23 cellular contexts compared by ENCODE assay signal in genomic region chr6:112482373-112482772, GRCh38.
DNase-seq lines count a peak whose midpoint lies in the region; ATAC-seq and TF ChIP-seq lines count a peak whose summit lies in the region.
"Had no signal": no experiment of that assay in that cellular context is flagged by ENCODE, and none has a peak within 500 bp of the region (broad histone marks: within the 10 kb centered on the region; RNA-seq: fewer than 3 reads in every experiment).

No MANE protein-coding gene starts in this region.

- DNase-seq in RWPE2 (ENCODE audit: low spot score) (no peak), epithelial cell of esophagus (ENCODE audit: low read depth) (peak; percentile 29), neural progenitor cell (ENCODE audit: low spot score) (no peak), T1000 (lab: John Stamatoyannopoulos, UW) (no peak), coronary artery (ENCODE audit: low spot score) (no peak), psoas muscle (no peak), GDM1 (lab: John Stamatoyannopoulos, UW) (no peak)
- DNase-seq: BE2C, EL, HFFc6, MM.1S, NCI-H1048, NCI-H1417 treated with DMSO at 0.1 percent for 48 hours, NCI-H187, NCI-H446 treated with DMSO at 0.1 percent for 48 hours, NCI-H526 treated with DMSO at 0.1 percent for 48 hours, PC-3, RPMI8226, SHP77 treated with DMSO at 0.1 percent for 48 hours had no signal

- H4K20me1 ChIP-seq in neural progenitor cell (ENCODE audit: low read depth): no peaks in the 10 kb centered on the region

- H3K27ac Mint-ChIP-seq in neural progenitor cell: no peak overlapping the region
- H3K27ac Mint-ChIP-seq: HFFc6 had no signal

- H3K27me3 ChIP-seq in RWPE2 (ENCODE audit: insufficient read depth, poor library complexity, severe bottlenecking) (no peaks in the 10 kb centered on the region), neural progenitor cell (no peaks in the 10 kb centered on the region), psoas muscle (ENCODE audit: insufficient read depth in 3 of 3, low read length in 2 of 3) (no peaks in the 10 kb centered on the region)
- H3K27me3 ChIP-seq: BE2C had no signal

- no peak overlapping the region for H3K9ac ChIP-seq in neural progenitor cell

- peaks cover 13% of the 10 kb centered on the region for H3K4me1 ChIP-seq in RWPE2 (ENCODE audit: insufficient read depth, poor library complexity, severe bottlenecking)
- peaks cover 3% of the 10 kb centered on the region for H3K4me1 ChIP-seq in neural progenitor cell
- no peaks in the 10 kb centered on the region for H3K4me1 ChIP-seq in psoas muscle

- H3F3A ChIP-seq in neural progenitor cell (ENCODE audit: low read depth): no peaks in the 10 kb centered on the region

- peaks cover 4% of the 10 kb centered on the region for H3K4me1 Mint-ChIP-seq in neural progenitor cell

- no peaks in the 10 kb centered on the region for H3K79me2 ChIP-seq in neural progenitor cell (ENCODE audit: low read depth)

- H3K4me3 ChIP-seq in RWPE2 (ENCODE audit: severe bottlenecking) (no peak overlapping the region), epithelial cell of esophagus (ENCODE audit: low read length) (no peak overlapping the region), neural progenitor cell (no peak overlapping the region), coronary artery (no peak overlapping the region), psoas muscle (no peak overlapping the region)
- H3K4me3 ChIP-seq: K562, SK-N-MC had no signal

- no peak overlapping the region for H3K4me3 Mint-ChIP-seq in neural progenitor cell
- H3K4me3 Mint-ChIP-seq: HFFc6 had no signal

- no peak for TF ChIP-seq CTCF in RWPE2 (IDR thresholded peaks at IDR 0.05; ENCODE audit: poor library complexity, severe bottlenecking)
- TF ChIP-seq CTCF in epithelial cell of esophagus (IDR thresholded peaks at IDR 0.05; ENCODE audit: insufficient read depth, low read depth, low read length, missing control alignments): no peak
- no peak for TF ChIP-seq CTCF in neural progenitor cell (IDR thresholded peaks at IDR 0.05)
- TF ChIP-seq CTCF in coronary artery (IDR thresholded peaks at IDR 0.05): no peak
- TF ChIP-seq CTCF in psoas muscle (IDR thresholded peaks at IDR 0.05): no peak

- 77 to 88% (median 82%) methylated on average over 2 of the region's 2 CpGs for WGBS in psoas muscle, 3 donors

- intact Hi-C loops in psoas muscle (cut with DNase I): no loop called here

- no peaks in the 10 kb centered on the region for H3K36me3 ChIP-seq in RWPE2 (ENCODE audit: low read depth)
- H3K36me3 ChIP-seq in neural progenitor cell: no peaks in the 10 kb centered on the region
- no peaks in the 10 kb centered on the region for H3K36me3 ChIP-seq in psoas muscle (ENCODE audit: insufficient read depth in 1 of 2, low read depth in 1 of 2)
- H3K36me3 ChIP-seq: BE2C had no signal

- peak; percentile 42; the same call in 1 of the 3 replicates for ATAC-seq in RWPE2 (ENCODE audit: low read depth)
- no peak for ATAC-seq in psoas muscle
- ATAC-seq: HepG2, K562, PC-3 had no signal

- H3K27ac ChIP-seq in RWPE2 (ENCODE audit: poor library complexity, severe bottlenecking) (no peak overlapping the region), neural progenitor cell (no peak overlapping the region), coronary artery (no peak overlapping the region), psoas muscle (no peak overlapping the region)
- H3K27ac ChIP-seq: HL-60, SK-N-MC had no signal

- peak overlapping the region; percentile 28 for H2AFZ ChIP-seq in neural progenitor cell (replicated peaks)

- no peak overlapping the region for H3K4me2 ChIP-seq in neural progenitor cell

- no peaks in the 10 kb centered on the region for H3K36me3 Mint-ChIP-seq in neural progenitor cell

- peaks cover 17% of the 10 kb centered on the region for H3K9me3 Mint-ChIP-seq in neural progenitor cell
- H3K9me3 Mint-ChIP-seq: HFFc6 had no signal

- no peaks in the 10 kb centered on the region for H3K27me3 Mint-ChIP-seq in neural progenitor cell (ENCODE audit: insufficient read depth, low read depth)

- H3K9me3 ChIP-seq in RWPE2 (ENCODE audit: severe bottlenecking) (no peaks in the 10 kb centered on the region), neural progenitor cell (ENCODE audit: low read depth) (no peaks in the 10 kb centered on the region), psoas muscle (no peaks in the 10 kb centered on the region)
- H3K9me3 ChIP-seq: BE2C had no signal
